Comparison of ENCODE assay signal across 10 cellular contexts in the genomic region with DNA sequence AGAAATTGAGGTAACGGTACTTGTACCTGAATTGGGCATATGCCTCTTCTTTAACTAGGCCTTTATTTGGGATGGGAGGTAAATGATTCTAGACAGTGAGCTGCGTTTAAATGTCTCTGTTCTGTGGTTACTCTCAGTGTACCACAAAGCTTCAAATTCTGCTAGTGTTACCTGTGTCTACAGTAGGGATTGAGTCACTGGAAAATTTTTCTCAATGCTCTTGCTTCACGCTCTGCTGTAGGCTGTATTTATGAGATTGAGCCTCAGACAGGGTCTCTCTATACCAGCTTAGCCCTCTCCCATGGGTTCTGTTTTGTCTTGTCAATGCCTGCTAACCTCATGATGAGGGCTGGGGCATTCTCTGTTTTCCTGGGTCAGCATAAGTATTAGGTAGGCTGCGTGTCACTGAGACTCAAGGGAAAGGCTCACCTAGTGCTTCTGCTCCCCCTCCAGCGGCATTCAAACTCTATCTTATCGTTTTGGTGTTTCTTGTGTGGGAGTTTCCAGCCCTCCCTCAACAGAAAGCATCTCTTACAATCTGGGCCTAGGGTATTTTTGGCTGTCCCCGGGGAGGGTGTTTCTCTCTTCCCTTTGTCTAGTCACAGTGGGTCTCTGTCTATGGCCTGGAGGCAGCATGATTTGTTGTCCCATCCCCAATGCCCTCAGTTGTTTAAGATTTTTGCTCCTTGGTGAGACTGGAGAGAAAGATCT.
DNase-seq lines count a peak whose midpoint lies in the region; ATAC-seq and TF ChIP-seq lines count a peak whose summit lies in the region.
"Had no signal": no experiment of that assay in that cellular context is flagged by ENCODE, and none has a peak within 500 bp of the region (broad histone marks: within the 10 kb centered on the region; RNA-seq: fewer than 3 reads in every experiment).

No MANE protein-coding gene starts in this region.

- no peak for TF ChIP-seq CTCF in GM10248 (IDR thresholded peaks at IDR 0.05; ENCODE audit: control extremely low read depth, extremely low read depth, low read depth, missing control alignments)

- ATAC-seq in GM18909 (IDR thresholded peaks at IDR 0.05; ENCODE audit: poor library complexity, unreplicated experiment) (peak; percentile 78), HG02623 (IDR thresholded peaks at IDR 0.05; ENCODE audit: unreplicated experiment) (peak; percentile 70), HG03442 (IDR thresholded peaks at IDR 0.05; ENCODE audit: unreplicated experiment) (peak; percentile 66)
- ATAC-seq: natural killer cell had no signal

- in situ Hi-C loops in HAP-1 (cut with MboI; ENCODE audit: low sequenced_read_pairs), result no loop called here

- no peaks in the 10 kb centered on the region for H3K4me1 ChIP-seq in HAP-1

- DNase-seq in GM10248 (ENCODE audit: extremely low spot score), result peak; percentile 53
- no peak for DNase-seq in activated gamma-delta T cell (lab: John Stamatoyannopoulos, UW)
- no peak for DNase-seq in HAP-1 (ENCODE audit: low spot score in 2 of 2)
- no peak for DNase-seq in hypothalamus (lab: John Stamatoyannopoulos, UW)
- DNase-seq in NCI-H1048 (lab: John Stamatoyannopoulos, UW), result no peak
- DNase-seq: natural killer cell had no signal

- POLR2A ChIA-PET in GM10248 (lab: Yijun Ruan, JAX), result no interaction called here

- no peaks in the 10 kb centered on the region for H3K9me3 ChIP-seq in HAP-1

- no peaks in the 10 kb centered on the region for H3K27me3 ChIP-seq in HAP-1 (ENCODE audit: low read depth)
- H3K27me3 ChIP-seq: cardiac muscle cell had no signal

- H3K36me3 ChIP-seq in HAP-1 (replicated peaks), result no peaks in the 10 kb centered on the region
- H3K36me3 ChIP-seq: cardiac muscle cell had no signal

- CTCF ChIA-PET in GM10248 (lab: Yijun Ruan, JAX), result interaction anchor here (0.7 to 1.6 kb wide), 3 partner anchors 11 to 107 kb away, joined by 3 to 4 read pairs (median 4); no protein-coding TSS in a partner anchor

- H3K4me3 ChIP-seq in HAP-1, result no peak overlapping the region
- H3K4me3 ChIP-seq: cardiac muscle cell had no signal
